19 cellular contexts compared by ENCODE assay signal in genomic region chr14:56998728-56999127, GRCh38.
DNase-seq lines count a peak whose midpoint lies in the region; ATAC-seq, FAIRE-seq and TF ChIP-seq lines count a peak whose summit lies in the region.
"Had no signal": no experiment of that assay in that cellular context is flagged by ENCODE, and none has a peak within 500 bp of the region (broad histone marks: within the 10 kb centered on the region; RNA-seq: fewer than 3 reads in every experiment).

No MANE protein-coding gene starts in this region.

- no peak overlapping the region for H3K23ac ChIP-seq in neuronal stem cell (ENCODE audit: low read depth, low read length, poor library complexity)

- no peak for DNase-seq in D721Med (ENCODE audit: insufficient read length, low spot score)
- peak; percentile 99 for DNase-seq in NCI-H82 (lab: John Stamatoyannopoulos, UW)
- peak; percentile 53 for DNase-seq in esophagus muscularis mucosa (ENCODE audit: extremely low spot score)
- no peak for DNase-seq in neuronal stem cell (ENCODE audit: low spot score)
- DNase-seq: MG63, NCI-H1092, NCI-H2227 treated with DMSO at 0.1 percent for 48 hours, NCI-H524, OCI-M1, RPMI8226, SIG-M5 had no signal

- no peak overlapping the region for H2BK5ac ChIP-seq in neuronal stem cell (ENCODE audit: low read length)

- H3K27me3 ChIP-seq in esophagus muscularis mucosa (peaks cover 0 to 5% (median 0%) of the 10 kb centered on the region in 4 donors), neuronal stem cell (ENCODE audit: control insufficient read depth in 3 of 3, insufficient read depth in 3 of 3, low read depth in 1 of 3, low read length in 3 of 3) (no peaks in the 10 kb centered on the region)
- H3K27me3 ChIP-seq: MG63 had no signal

- ATAC-seq in GM18511 (IDR thresholded peaks at IDR 0.05; ENCODE audit: unreplicated experiment), result no peak
- no peak for ATAC-seq in HG03196 (IDR thresholded peaks at IDR 0.05; ENCODE audit: unreplicated experiment)
- ATAC-seq in HG02763 (IDR thresholded peaks at IDR 0.05; ENCODE audit: unreplicated experiment), result no peak

- TF ChIP-seq EP300 in esophagus muscularis mucosa (IDR thresholded peaks at IDR 0.05), result no peak

- H3K4ac ChIP-seq in neuronal stem cell (ENCODE audit: low read length), result no peak overlapping the region

- TF ChIP-seq CTCF in D721Med (IDR thresholded peaks at IDR 0.05; ENCODE audit: insufficient read depth, missing control alignments), result no peak
- TF ChIP-seq CTCF in esophagus muscularis mucosa (IDR thresholded peaks at IDR 0.05), result no peak

- no peak overlapping the region for H3K4me3 ChIP-seq in esophagus muscularis mucosa
- H3K4me3 ChIP-seq in mesodermal cell (ENCODE audit: extremely low read depth, insufficient read depth, low read length, poor library complexity, severe bottlenecking), result no peak overlapping the region
- H3K4me3 ChIP-seq in neuronal stem cell (ENCODE audit: low read length in 2 of 2), result no peak overlapping the region
- H3K4me3 ChIP-seq: MG63 had no signal

- H3K4me1 ChIP-seq in esophagus muscularis mucosa (no peaks in the 10 kb centered on the region), mesodermal cell (ENCODE audit: control insufficient read depth, insufficient read depth, low read length, poor library complexity, severe bottlenecking) (peaks cover 20% of the 10 kb centered on the region), neuronal stem cell (ENCODE audit: control insufficient read depth in 2 of 2, insufficient read depth in 1 of 2, low read depth in 1 of 2, low read length in 2 of 2) (peaks cover 0 to 7% of the 10 kb centered on the region in 2 donors)

- H3K27ac ChIP-seq in esophagus muscularis mucosa (replicated peaks in 1 of 4), result no peak overlapping the region
- H3K27ac ChIP-seq in mesodermal cell (ENCODE audit: low read depth, low read length, severe bottlenecking), result peak overlapping the region; percentile 10
- H3K27ac ChIP-seq in neuronal stem cell (replicated peaks; ENCODE audit: low read length), result no peak overlapping the region
- H3K27ac ChIP-seq: C4-2B, HL-60 had no signal

- H2BK15ac ChIP-seq in neuronal stem cell (ENCODE audit: low read length), result no peak overlapping the region

- H2AK5ac ChIP-seq in neuronal stem cell (ENCODE audit: low read depth, low read length), result no peak overlapping the region

- H3K9me3 ChIP-seq in esophagus muscularis mucosa, result no peaks in the 10 kb centered on the region
- H3K9me3 ChIP-seq in mesodermal cell (ENCODE audit: control insufficient read depth, low read length), result no peaks in the 10 kb centered on the region
- no peaks in the 10 kb centered on the region for H3K9me3 ChIP-seq in neuronal stem cell (replicated peaks in 1 of 2; ENCODE audit: control insufficient read depth in 2 of 2, insufficient read depth in 1 of 2, low read depth in 1 of 2, low read length in 2 of 2)
- H3K9me3 ChIP-seq: MG63 had no signal

- H4K8ac ChIP-seq in neuronal stem cell (ENCODE audit: low read depth, low read length), result no peak overlapping the region

- no peak overlapping the region for H3K18ac ChIP-seq in neuronal stem cell (ENCODE audit: low read length)

- no peaks in the 10 kb centered on the region for H3K79me1 ChIP-seq in neuronal stem cell (ENCODE audit: low read depth, low read length)

- H3K9ac ChIP-seq in neuronal stem cell (ENCODE audit: low read depth, low read length, poor library complexity), result no peak overlapping the region

- H3K36me3 ChIP-seq in esophagus muscularis mucosa (no peaks in the 10 kb centered on the region), mesodermal cell (ENCODE audit: control insufficient read depth, insufficient read depth, low read length) (no peaks in the 10 kb centered on the region), neuronal stem cell (replicated peaks in 1 of 2; ENCODE audit: control insufficient read depth in 2 of 2, insufficient read depth in 2 of 2, low read length in 2 of 2) (no peaks in the 10 kb centered on the region)
- H3K36me3 ChIP-seq: MG63 had no signal

- H3K4me2 ChIP-seq in neuronal stem cell (ENCODE audit: insufficient read depth, low read length, poor library complexity, severe bottlenecking), result no peak overlapping the region

- intact Hi-C loops in esophagus muscularis mucosa (cut with DNase I), result no loop called here

- no peak overlapping the region for H4K91ac ChIP-seq in neuronal stem cell (ENCODE audit: low read depth, low read length, poor library complexity)

- FAIRE-seq in D721Med (lab: Jason Lieb, UNC), result peak; percentile 38
- FAIRE-seq: A204.1, H54 had no signal

- whole genome bisulfite sequencing in esophagus muscularis mucosa, result 77% methylated on average over 1 of the region's 1 CpG
- no CpG with 5 or more reads among the region's 1 CpG for WGBS in mesodermal cell (ENCODE audit: insufficient coverage in 2 of 2), 2 experiments
- no CpG with 5 or more reads among the region's 1 CpG for WGBS in neuronal stem cell (ENCODE audit: extremely low coverage in 2 of 2, insufficient read length in 2 of 2, insufficient replicate concordance in 1 of 2), 2 donors

- no peak overlapping the region for H2BK12ac ChIP-seq in neuronal stem cell (ENCODE audit: low read length)

- no peak overlapping the region for H2AFZ ChIP-seq in neuronal stem cell (ENCODE audit: low read length)

- TF ChIP-seq POLR2A in esophagus muscularis mucosa (IDR thresholded peaks at IDR 0.05; ENCODE audit: low read depth), result no peak

- no peak overlapping the region for H3K14ac ChIP-seq in neuronal stem cell (ENCODE audit: low read length)

- H2BK120ac ChIP-seq in neuronal stem cell (ENCODE audit: low read depth, low read length), result no peak overlapping the region

Comparison
In these comparisons a context has a peak if more than half of its experiments do, and no peak if none do; other contexts are left out.
1. DNase-seq: peak in NCI-H82 (single experiment) and esophagus muscularis mucosa (single experiment); none in D721Med (single experiment) and neuronal stem cell (single experiment).